8 cellular contexts compared by ENCODE assay signal in the genomic region with DNA sequence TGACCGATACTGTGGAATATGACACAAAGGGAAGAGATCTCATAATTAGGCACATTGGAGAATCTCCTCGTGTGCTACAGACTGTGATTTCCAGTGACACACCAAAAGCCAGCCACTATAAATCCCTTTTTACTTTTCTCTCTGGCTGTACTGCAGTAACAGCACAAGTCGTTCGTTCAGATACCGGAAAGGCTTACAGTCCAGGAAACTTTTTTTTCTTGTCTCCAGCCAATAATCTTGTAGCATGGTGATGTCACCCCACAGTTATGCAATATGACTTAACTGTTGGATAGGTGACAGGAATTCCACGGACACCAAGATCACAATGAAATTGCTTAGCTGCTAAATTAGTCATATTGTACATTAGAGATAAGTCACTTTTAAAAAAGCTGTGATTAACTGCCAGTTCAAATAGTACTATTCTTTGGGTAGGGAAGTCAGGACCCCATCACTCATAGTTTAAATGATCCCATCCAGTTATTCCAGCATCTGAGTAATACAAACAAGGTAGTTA. TPM values are rescaled to one million over a fixed set of nuclear protein-coding genes. Genes with fewer than 3 reads are reported as not detected.
DNase-seq lines count a peak whose midpoint lies in the region; ATAC-seq, FAIRE-seq and TF ChIP-seq lines count a peak whose summit lies in the region.

No MANE protein-coding gene starts in this region.

- H3K27ac ChIP-seq in SJCRH30, result peak overlapping the region; percentile 91
- H3K27ac ChIP-seq in pancreas, result peak overlapping the region; percentile 57 to 90 (median 79)

- H3K4me1 ChIP-seq in SJCRH30 (peaks cover 18% of the 10 kb centered on the region), pancreas (peaks cover 0 to 18% (median 11%) of the 10 kb centered on the region in 3 donors)

- POLR2A ChIA-PET in T-cell (lab: Charles Lee), result no interaction called here

- no peaks in the 10 kb centered on the region for H3K27me3 Mint-ChIP-seq in stimulated activated naive CD8-positive, alpha-beta T cell treated with anti-CD3 and anti-CD28 coated beads, Interleukin-15, amount 100 ng/mL, for 72 hours
- no peaks in the 10 kb centered on the region for H3K27me3 Mint-ChIP-seq in T-cell

- H3K4me3 Mint-ChIP-seq in stimulated activated naive CD8-positive, alpha-beta T cell treated with anti-CD3 and anti-CD28 coated beads, Interleukin-15, amount 100 ng/mL, for 72 hours, result no peak overlapping the region
- H3K4me3 Mint-ChIP-seq in T-cell, result no peak overlapping the region

- peaks cover 6% of the 10 kb centered on the region for H3K4me1 Mint-ChIP-seq in stimulated activated naive CD8-positive, alpha-beta T cell treated with anti-CD3 and anti-CD28 coated beads, Interleukin-15, amount 100 ng/mL, for 72 hours
- H3K4me1 Mint-ChIP-seq in T-cell, result peaks cover 0 to 10% (median 2%) of the 10 kb centered on the region in 3 donors

- intact Hi-C loops in pancreas (cut with DNase I), result no loop called here

- 6 to 9% methylated on average over 6 of the region's 6 CpGs for WGBS in pancreas, 2 donors

- no peaks in the 10 kb centered on the region for H3K36me3 Mint-ChIP-seq in T-cell

- H3K27me3 ChIP-seq in SJCRH30 (no peaks in the 10 kb centered on the region), pancreas (no peaks in the 10 kb centered on the region)

- peak overlapping the region; percentile 55 for H3K4me3 ChIP-seq in SJCRH30
- peak overlapping the region; percentile 63 for H3K4me3 ChIP-seq in fibroblast of the aortic adventitia (ENCODE audit: low read depth, low read length)
- peak overlapping the region in 2 of 4 donors; percentile 31 to 33 for H3K4me3 ChIP-seq in pancreas

- no peaks in the 10 kb centered on the region for H3K9me3 Mint-ChIP-seq in stimulated activated naive CD8-positive, alpha-beta T cell treated with anti-CD3 and anti-CD28 coated beads, Interleukin-15, amount 100 ng/mL, for 72 hours
- no peaks in the 10 kb centered on the region for H3K9me3 Mint-ChIP-seq in T-cell

- H3K9me3 ChIP-seq in SJCRH30 (replicated peaks), result no peaks in the 10 kb centered on the region
- H3K9me3 ChIP-seq in pancreas, result no peaks in the 10 kb centered on the region

- CTCF ChIA-PET in T-cell (lab: Charles Lee), result no interaction called here

- FAIRE-seq in G401.6 (lab: Jason Lieb, UNC) (peak; percentile 99), pancreas (lab: Jason Lieb, UNC) (peak; percentile 93)

- H3K36me3 ChIP-seq in SJCRH30 (no peaks in the 10 kb centered on the region), pancreas (no peaks in the 10 kb centered on the region)

- ATAC-seq in pancreas (peak; percentile 94 to 96 (median 94)), GM18505 (IDR thresholded peaks at IDR 0.05; ENCODE audit: unreplicated experiment) (no peak), T-cell (replicated peaks in 1 of 4) (no peak)
- ATAC-seq in stimulated activated naive CD8-positive, alpha-beta T cell treated with anti-CD3 and anti-CD28 coated beads, Interleukin-15, amount 100 ng/mL, for 72 hours, result no peak

- TF ChIP-seq CTCF in fibroblast of the aortic adventitia (IDR thresholded peaks at IDR 0.05; ENCODE audit: insufficient read depth, low read length) (no peak), pancreas (IDR thresholded peaks at IDR 0.05) (no peak)

- no peak for TF ChIP-seq POLR2A in GM18505 (IDR thresholded peaks at IDR 0.05; ENCODE audit: borderline replicate concordance, extremely low read depth, insufficient read depth, insufficient read length)

- no peak overlapping the region for H3K27ac Mint-ChIP-seq in stimulated activated naive CD8-positive, alpha-beta T cell treated with anti-CD3 and anti-CD28 coated beads, Interleukin-15, amount 100 ng/mL, for 72 hours
- H3K27ac Mint-ChIP-seq in T-cell, result no peak overlapping the region

- DNase-seq in SJCRH30 (peak; percentile 80 to 93), fibroblast of the aortic adventitia (ENCODE audit: low read depth) (peak; percentile 100), pancreas (peak in 3 of 6 donors; percentile 64 to 83 (median 78)), HUDEP-2 (lab: John Stamatoyannopoulos, UW; ENCODE audit: unreplicated experiment in 76 of 76) (no peak), T-cell (no peak)
- no peak for DNase-seq in stimulated activated naive CD8-positive, alpha-beta T cell treated with anti-CD3 and anti-CD28 coated beads, Interleukin-15, amount 100 ng/mL, for 72 hours

RNA-seq across cellular contexts. Expression of gene TSC22D2, which starts 36.3 kb away (rescaled TPM):
- 37.1 and 44.5 TPM in 2 replicates for total RNA-seq in SJCRH30 (2014; rRNA removed; shearing (Covaris generic))
- total RNA-seq in fibroblast of the aortic adventitia (ENCODE audit: low replicate concordance) (10.3 and 15.4 TPM in 2 replicates), pancreas (10 to 100 TPM in 2 of 6 donors, 1 to 10 TPM in 4; 7.1 to 12.2 (median 7.9) TPM), T-cell (10 to 100 TPM; 21.2 to 55.0 (median 23.3) TPM)
- 1 to 10 TPM; 5.9 to 8.0 TPM for polyA plus RNA-seq in pancreas

Comparison
In these comparisons a context has a peak if more than half of its experiments do, and no peak if none do; other contexts are left out.
1. DNase-seq: peak in SJCRH30 (2 of 2) and fibroblast of the aortic adventitia (single experiment); none in stimulated activated naive CD8-positive, alpha-beta T cell treated with anti-CD3 and anti-CD28 coated beads, Interleukin-15, amount 100 ng/mL, for 72 hours (0 of 2), HUDEP-2 (0 of 76) and T-cell (0 of 34).
2. ATAC-seq: peak in pancreas (4 of 4); none in stimulated activated naive CD8-positive, alpha-beta T cell treated with anti-CD3 and anti-CD28 coated beads, Interleukin-15, amount 100 ng/mL, for 72 hours (single experiment), GM18505 (single experiment) and T-cell (0 of 4).